ENCODE assay signal across 23 cellular contexts in the genomic region with DNA sequence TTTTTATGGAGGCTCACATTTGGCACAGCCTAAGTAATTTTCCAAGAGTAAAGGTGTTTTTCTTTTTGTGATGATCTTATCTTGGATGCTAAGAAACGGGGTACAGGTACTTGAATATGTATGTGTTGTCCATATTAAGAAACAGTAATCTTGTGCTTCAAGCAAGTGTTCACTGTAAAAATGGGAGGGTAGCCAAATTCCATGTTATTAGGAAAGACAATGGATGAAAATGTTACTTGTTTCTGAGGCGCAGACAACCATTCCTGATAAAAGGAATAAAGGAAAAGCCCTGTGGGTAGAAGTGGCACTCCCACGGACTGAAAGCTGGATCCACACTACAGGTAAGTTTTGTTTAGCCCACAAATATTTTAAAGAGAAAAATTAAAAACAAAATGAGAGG. TPM values are rescaled to one million over a fixed set of nuclear protein-coding genes. Genes with fewer than 3 reads are reported as not detected.
DNase-seq lines count a peak whose midpoint lies in the region; ATAC-seq and TF ChIP-seq lines count a peak whose summit lies in the region.
"Had no signal": no experiment of that assay in that cellular context is flagged by ENCODE, and none has a peak within 500 bp of the region (broad histone marks: within the 10 kb centered on the region; RNA-seq: fewer than 3 reads in every experiment).

No MANE protein-coding gene starts in this region.

- no peak for DNase-seq in activated CD8-positive, alpha-beta T cell treated with anti-CD3 and anti-CD28 coated beads for 36 hours
- DNase-seq in activated CD8-positive, alpha-beta T cell treated with anti-CD3 and anti-CD28 coated beads, Interleukin-2, amount 10 ng/mL, durations not matched to agents 7 days and 5 days = no peak
- DNase-seq in T-helper 17 cell (no peak), fibroblast of the aortic adventitia (ENCODE audit: low read depth) (peak; percentile 26), GM10248 (ENCODE audit: extremely low spot score) (no peak), GM19240 (ENCODE audit: insufficient read length, low spot score) (no peak)
- DNase-seq: 8988T, AML-193, C1 segment of cervical spinal cord, Caco-2, DND-41, HCEC 1CT, KBM-7, MM.1S, NCI-H1048, NCI-H1417 treated with DMSO at 0.1 percent for 48 hours, NCI-H187, NCI-H446 treated with DMSO at 0.1 percent for 48 hours, NCI-H526 treated with DMSO at 0.1 percent for 48 hours had no signal

- H3K27me3 Mint-ChIP-seq in activated CD8-positive, alpha-beta T cell treated with anti-CD3 and anti-CD28 coated beads for 36 hours = no peaks in the 10 kb centered on the region
- H3K27me3 Mint-ChIP-seq in activated CD8-positive, alpha-beta T cell treated with anti-CD3 and anti-CD28 coated beads, Interleukin-2, amount 10 ng/mL, durations not matched to agents 7 days and 5 days (ENCODE audit: low read depth) = no peaks in the 10 kb centered on the region
- no peaks in the 10 kb centered on the region for H3K27me3 Mint-ChIP-seq in T-helper 17 cell

- H3K4me1 Mint-ChIP-seq in activated CD8-positive, alpha-beta T cell treated with anti-CD3 and anti-CD28 coated beads for 36 hours (ENCODE audit: low read depth) = peaks cover 56% of the 10 kb centered on the region
- H3K4me1 Mint-ChIP-seq in activated CD8-positive, alpha-beta T cell treated with anti-CD3 and anti-CD28 coated beads, Interleukin-2, amount 10 ng/mL, durations not matched to agents 7 days and 5 days (ENCODE audit: low read depth) = peaks cover 42% of the 10 kb centered on the region
- peaks cover 35% of the 10 kb centered on the region for H3K4me1 Mint-ChIP-seq in T-helper 17 cell

- H3K36me3 Mint-ChIP-seq in activated CD8-positive, alpha-beta T cell treated with anti-CD3 and anti-CD28 coated beads for 36 hours (ENCODE audit: low read depth) = peaks cover 75% of the 10 kb centered on the region
- peaks cover 74% of the 10 kb centered on the region for H3K36me3 Mint-ChIP-seq in activated CD8-positive, alpha-beta T cell treated with anti-CD3 and anti-CD28 coated beads, Interleukin-2, amount 10 ng/mL, durations not matched to agents 7 days and 5 days (ENCODE audit: low read depth)
- peaks cover 16% of the 10 kb centered on the region for H3K36me3 Mint-ChIP-seq in T-helper 17 cell (ENCODE audit: low read depth)

- no peak overlapping the region for H3K4me3 Mint-ChIP-seq in activated CD8-positive, alpha-beta T cell treated with anti-CD3 and anti-CD28 coated beads for 36 hours
- H3K4me3 Mint-ChIP-seq in activated CD8-positive, alpha-beta T cell treated with anti-CD3 and anti-CD28 coated beads, Interleukin-2, amount 10 ng/mL, durations not matched to agents 7 days and 5 days = no peak overlapping the region
- no peak overlapping the region for H3K4me3 Mint-ChIP-seq in T-helper 17 cell
- H3K4me3 Mint-ChIP-seq: GM23338 had no signal

- POLR2A ChIA-PET in activated CD8-positive, alpha-beta T cell treated with anti-CD3 and anti-CD28 coated beads for 36 hours (lab: Charles Lee) = no interaction called here
- POLR2A ChIA-PET in activated CD8-positive, alpha-beta T cell treated with anti-CD3 and anti-CD28 coated beads, Interleukin-2, amount 10 ng/mL, durations not matched to agents 7 days and 5 days (lab: Charles Lee) = no interaction called here
- POLR2A ChIA-PET in GM10248 (lab: Yijun Ruan, JAX) = no interaction called here

- H3K27ac Mint-ChIP-seq in activated CD8-positive, alpha-beta T cell treated with anti-CD3 and anti-CD28 coated beads for 36 hours = peak overlapping the region; percentile 18
- H3K27ac Mint-ChIP-seq in activated CD8-positive, alpha-beta T cell treated with anti-CD3 and anti-CD28 coated beads, Interleukin-2, amount 10 ng/mL, durations not matched to agents 7 days and 5 days = no peak overlapping the region
- peak overlapping the region; percentile 85 for H3K27ac Mint-ChIP-seq in T-helper 17 cell
- H3K27ac Mint-ChIP-seq: GM23338 had no signal

- CTCF ChIA-PET in activated CD8-positive, alpha-beta T cell treated with anti-CD3 and anti-CD28 coated beads for 36 hours (lab: Charles Lee) = no interaction called here
- CTCF ChIA-PET in activated CD8-positive, alpha-beta T cell treated with anti-CD3 and anti-CD28 coated beads, Interleukin-2, amount 10 ng/mL, durations not matched to agents 7 days and 5 days (lab: Charles Lee) = interaction anchor here (1.4 to 1.5 kb wide), 2 partner anchors 9 to 15 kb away, joined by 7 to 9 read pairs; no protein-coding TSS in a partner anchor
- CTCF ChIA-PET in GM10248 (lab: Yijun Ruan, JAX) = no interaction called here

- intact Hi-C loops in activated CD8-positive, alpha-beta T cell treated with anti-CD3 and anti-CD28 coated beads for 36 hours (cut with micrococcal nuclease) = no loop called here

- H3K9me3 Mint-ChIP-seq in activated CD8-positive, alpha-beta T cell treated with anti-CD3 and anti-CD28 coated beads for 36 hours = peaks cover 16% of the 10 kb centered on the region
- H3K9me3 Mint-ChIP-seq in activated CD8-positive, alpha-beta T cell treated with anti-CD3 and anti-CD28 coated beads, Interleukin-2, amount 10 ng/mL, durations not matched to agents 7 days and 5 days (ENCODE audit: insufficient read depth) = peaks cover 14% of the 10 kb centered on the region

- H3K9me3 ChIP-seq in T-helper 17 cell (ENCODE audit: control insufficient read depth, low read length, poor library complexity, severe bottlenecking) = peaks cover 2% of the 10 kb centered on the region

- TF ChIP-seq CTCF in activated CD8-positive, alpha-beta T cell treated with anti-CD3 and anti-CD28 coated beads for 36 hours (IDR thresholded peaks at IDR 0.05) = no peak
- TF ChIP-seq CTCF in fibroblast of the aortic adventitia (IDR thresholded peaks at IDR 0.05; ENCODE audit: insufficient read depth, low read length) = no peak
- TF ChIP-seq CTCF in GM10248 (IDR thresholded peaks at IDR 0.05; ENCODE audit: control extremely low read depth, extremely low read depth, low read depth, missing control alignments) = no peak

- no peak overlapping the region for H3K4me3 ChIP-seq in fibroblast of the aortic adventitia (ENCODE audit: low read depth, low read length)
- H3K4me3 ChIP-seq: GM23338, SJSA1 had no signal

- ATAC-seq in activated CD8-positive, alpha-beta T cell treated with anti-CD3 and anti-CD28 coated beads for 36 hours = no peak
- ATAC-seq in activated CD8-positive, alpha-beta T cell treated with anti-CD3 and anti-CD28 coated beads, Interleukin-2, amount 10 ng/mL, durations not matched to agents 7 days and 5 days = no peak
- ATAC-seq in T-helper 17 cell (no peak), HG02571 (IDR thresholded peaks at IDR 0.05; ENCODE audit: unreplicated experiment) (no peak)
- ATAC-seq: GM23338, Right ventricle myocardium inferior had no signal

RNA-seq across cellular contexts. Expression of a gene that starts 15.6 kb away (rescaled TPM):
- 10 to 100 TPM; 32.5 to 32.6 TPM for total RNA-seq in activated CD8-positive, alpha-beta T cell treated with anti-CD3 and anti-CD28 coated beads for 36 hours
- total RNA-seq in activated CD8-positive, alpha-beta T cell treated with anti-CD3 and anti-CD28 coated beads, Interleukin-2, amount 10 ng/mL, durations not matched to agents 7 days and 5 days = 10 to 100 TPM; 51.8 to 57.9 TPM
- total RNA-seq in T-helper 17 cell (10 to 100 TPM; 54.9 to 68.1 TPM), fibroblast of the aortic adventitia (ENCODE audit: low replicate concordance) (13.1 and 19.4 TPM in 2 replicates)
